Comparison of ENCODE assay signal across 19 cellular contexts in the genomic region with DNA sequence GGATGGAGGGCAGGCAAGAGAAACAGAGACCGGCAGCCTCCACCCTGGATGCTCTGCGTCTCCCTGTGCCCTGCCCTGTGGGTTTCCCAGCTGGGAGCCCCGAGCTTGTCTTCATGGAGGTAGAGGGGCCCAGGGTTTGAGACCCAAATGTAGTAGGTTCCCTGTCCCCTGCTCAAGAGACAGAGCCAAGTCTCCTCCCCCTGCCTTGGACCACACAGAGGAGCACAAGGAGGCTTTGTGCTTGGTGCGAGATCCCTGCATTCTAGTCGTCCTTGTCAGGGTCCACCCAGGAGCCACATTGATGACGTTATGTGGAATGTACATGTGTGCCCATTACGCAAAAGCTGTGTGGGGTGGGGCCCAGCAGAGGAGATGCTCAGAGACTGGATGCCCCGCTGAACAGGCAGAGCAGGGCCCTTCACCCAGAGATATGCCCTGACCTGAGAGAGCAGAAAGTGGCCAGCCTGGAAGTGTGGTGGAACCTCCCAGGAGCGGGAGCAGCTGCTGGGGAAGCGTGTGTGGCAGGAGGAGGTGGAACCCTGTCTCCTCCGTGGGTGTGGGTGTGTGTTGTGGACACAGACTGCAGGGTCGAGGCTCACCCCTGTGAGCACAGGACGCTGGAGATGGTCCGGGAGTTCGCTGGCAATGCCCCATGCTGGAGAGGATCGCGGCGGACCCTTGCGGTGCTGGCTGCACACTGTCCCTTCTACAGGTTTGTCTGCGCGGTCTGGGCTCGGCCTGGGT. TPM values are rescaled to one million over a fixed set of nuclear protein-coding genes. Genes with fewer than 3 reads are reported as not detected.
DNase-seq lines count a peak whose midpoint lies in the region; ATAC-seq, FAIRE-seq and TF ChIP-seq lines count a peak whose summit lies in the region.
"Had no signal": no experiment of that assay in that cellular context is flagged by ENCODE, and none has a peak within 500 bp of the region (broad histone marks: within the 10 kb centered on the region; RNA-seq: fewer than 3 reads in every experiment).

No MANE protein-coding gene starts in this region.

- peaks cover 5% of the 10 kb centered on the region for H3K4me1 Mint-ChIP-seq in stimulated activated effector memory CD8-positive, alpha-beta T cell treated with anti-CD3 and anti-CD28 coated beads, Interleukin-12 subunit alpha, Interleukin-12 subunit beta, amount 100 ng/mL, for 72 hours
- H3K4me1 Mint-ChIP-seq: CD8-positive, alpha-beta memory T cell had no signal

- H3K4me3 ChIP-seq in right cardiac atrium (ENCODE audit: low read length) = no peak overlapping the region
- H3K4me3 ChIP-seq in mesenchymal stem cell (ENCODE audit: insufficient read depth in 1 of 2, low read depth in 1 of 2, low read length in 2 of 2) = no peak overlapping the region
- no peak overlapping the region for H3K4me3 ChIP-seq in pancreas
- H3K4me3 ChIP-seq: BLaER1 treated with 17β-estradiol and CSF1 and Interleukin-3, amounts not matched to agents 10 nM and 100 nM had no signal

- H3K4me1 ChIP-seq in right cardiac atrium (ENCODE audit: control insufficient read depth, insufficient read depth, low read length) (no peaks in the 10 kb centered on the region), mesenchymal stem cell (ENCODE audit: control insufficient read depth, insufficient read depth, low read depth, low read length) (no peaks in the 10 kb centered on the region), pancreas (no peaks in the 10 kb centered on the region)
- H3K4me1 ChIP-seq: BLaER1 treated with 17β-estradiol and CSF1 and Interleukin-3, amounts not matched to agents 10 nM and 100 nM had no signal

- ATAC-seq in right cardiac atrium = no peak
- peak; percentile 4 for ATAC-seq in stimulated activated effector memory CD8-positive, alpha-beta T cell treated with anti-CD3 and anti-CD28 coated beads, Interleukin-12 subunit alpha, Interleukin-12 subunit beta, amount 100 ng/mL, for 72 hours
- ATAC-seq in pancreas = no peak
- ATAC-seq in HG02623 (IDR thresholded peaks at IDR 0.05; ENCODE audit: unreplicated experiment) = no peak
- ATAC-seq: Right ventricle myocardium inferior had no signal

- no peak overlapping the region for H3K4me2 ChIP-seq in mesenchymal stem cell (ENCODE audit: low read length, poor library complexity, severe bottlenecking)
- H3K4me2 ChIP-seq: BLaER1 treated with 17β-estradiol and CSF1 and Interleukin-3, amounts not matched to agents 10 nM and 100 nM had no signal

- no peaks in the 10 kb centered on the region for H3K27me3 ChIP-seq in right cardiac atrium (ENCODE audit: control insufficient read depth, insufficient read depth)
- H3K27me3 ChIP-seq in mesenchymal stem cell (ENCODE audit: control insufficient read depth in 1 of 2, insufficient read depth in 1 of 2, low read length in 2 of 2) = peaks cover 12 to 81% of the 10 kb centered on the region in 2 experiments
- no peaks in the 10 kb centered on the region for H3K27me3 ChIP-seq in pancreas
- H3K27me3 ChIP-seq: BLaER1 treated with 17β-estradiol and CSF1 and Interleukin-3, amounts not matched to agents 10 nM and 100 nM had no signal

- no peak overlapping the region for H2AFZ ChIP-seq in mesenchymal stem cell (ENCODE audit: low read depth, low read length)

- no peak for TF ChIP-seq CTCF in pancreas (IDR thresholded peaks at IDR 0.05)

- no peak overlapping the region for H3K14ac ChIP-seq in mesenchymal stem cell (ENCODE audit: low read length in 2 of 2)

- DNase-seq in cardiac septum (ENCODE audit: low spot score) (peak; percentile 72), right cardiac atrium (no peak), mesenchymal stem cell (no peak), pancreas (no peak), GM03348 (ENCODE audit: low spot score) (no peak)
- DNase-seq in stimulated activated effector memory CD8-positive, alpha-beta T cell treated with anti-CD3 and anti-CD28 coated beads, Interleukin-12 subunit alpha, Interleukin-12 subunit beta, amount 100 ng/mL, for 72 hours (ENCODE audit: low spot score in 2 of 2) = no peak
- DNase-seq: CD8-positive, alpha-beta memory T cell; DND-41; GOT3; KG1; NCI-H146; NCI-H2081 had no signal

- 80% methylated on average over 22 of the region's 22 CpGs for WGBS in right cardiac atrium
- WGBS in mesenchymal stem cell = 92% methylated on average over 22 of the region's 22 CpGs
- WGBS in pancreas, 2 donors = 85 to 91% methylated on average over 22 of the region's 22 CpGs

- H2BK12ac ChIP-seq in mesenchymal stem cell (ENCODE audit: low read length in 2 of 2) = peak overlapping the region in 1 of 2 experiments; percentile 41

- peak overlapping the region; percentile 43 for H4K91ac ChIP-seq in mesenchymal stem cell (ENCODE audit: low read length)

- H2BK5ac ChIP-seq in mesenchymal stem cell (ENCODE audit: low read depth, low read length, poor library complexity, severe bottlenecking) = no peak overlapping the region

- no peaks in the 10 kb centered on the region for H3K9me3 Mint-ChIP-seq in stimulated activated effector memory CD8-positive, alpha-beta T cell treated with anti-CD3 and anti-CD28 coated beads, Interleukin-12 subunit alpha, Interleukin-12 subunit beta, amount 100 ng/mL, for 72 hours

- H3K4me3 Mint-ChIP-seq in stimulated activated effector memory CD8-positive, alpha-beta T cell treated with anti-CD3 and anti-CD28 coated beads, Interleukin-12 subunit alpha, Interleukin-12 subunit beta, amount 100 ng/mL, for 72 hours = no peak overlapping the region
- H3K4me3 Mint-ChIP-seq: CD8-positive, alpha-beta memory T cell had no signal

- H3K36me3 Mint-ChIP-seq in stimulated activated effector memory CD8-positive, alpha-beta T cell treated with anti-CD3 and anti-CD28 coated beads, Interleukin-12 subunit alpha, Interleukin-12 subunit beta, amount 100 ng/mL, for 72 hours = no peaks in the 10 kb centered on the region
- H3K36me3 Mint-ChIP-seq: CD8-positive, alpha-beta memory T cell had no signal

- H3K27ac ChIP-seq in right cardiac atrium (ENCODE audit: low read length) (no peak overlapping the region), mesenchymal stem cell (ENCODE audit: low read length, poor library complexity, severe bottlenecking) (no peak overlapping the region), pancreas (no peak overlapping the region)
- H3K27ac ChIP-seq: BLaER1 treated with 17β-estradiol and CSF1 and Interleukin-3, amounts not matched to agents 10 nM and 100 nM had no signal

- no peak overlapping the region for H3K27ac Mint-ChIP-seq in stimulated activated effector memory CD8-positive, alpha-beta T cell treated with anti-CD3 and anti-CD28 coated beads, Interleukin-12 subunit alpha, Interleukin-12 subunit beta, amount 100 ng/mL, for 72 hours
- H3K27ac Mint-ChIP-seq: CD8-positive, alpha-beta memory T cell had no signal

- no peaks in the 10 kb centered on the region for H3K79me1 ChIP-seq in mesenchymal stem cell (replicated peaks; ENCODE audit: low read length, poor library complexity, severe bottlenecking)

- no peak overlapping the region for H4K8ac ChIP-seq in mesenchymal stem cell (ENCODE audit: low read length)

- no peak overlapping the region for H3K4ac ChIP-seq in mesenchymal stem cell (ENCODE audit: low read depth in 1 of 2, low read length in 2 of 2)

- intact Hi-C loops in cardiac septum (cut with DNase I) (no loop called here), right cardiac atrium (cut with DNase I) (no loop called here), pancreas (cut with DNase I) (no loop called here)

- H3K18ac ChIP-seq in mesenchymal stem cell (ENCODE audit: low read depth in 1 of 2, low read length in 2 of 2) = peak overlapping the region in 1 of 2 experiments; percentile 29

- H3K9me3 ChIP-seq in right cardiac atrium (ENCODE audit: control insufficient read depth, low read length) = no peaks in the 10 kb centered on the region
- no peaks in the 10 kb centered on the region for H3K9me3 ChIP-seq in mesenchymal stem cell (ENCODE audit: control insufficient read depth, low read length)
- no peaks in the 10 kb centered on the region for H3K9me3 ChIP-seq in pancreas
- H3K9me3 ChIP-seq: BLaER1 treated with 17β-estradiol and CSF1 and Interleukin-3, amounts not matched to agents 10 nM and 100 nM had no signal

- no peak overlapping the region for H3K23ac ChIP-seq in mesenchymal stem cell (ENCODE audit: low read length in 2 of 2)

- FAIRE-seq in pancreas (lab: Jason Lieb, UNC) = no peak
- FAIRE-seq: A204.1, G401.6, GM12891, GM18507 had no signal

- H2BK15ac ChIP-seq in mesenchymal stem cell (ENCODE audit: low read depth, poor library complexity, severe bottlenecking) = no peak overlapping the region

- no peak overlapping the region for H2BK120ac ChIP-seq in mesenchymal stem cell (ENCODE audit: low read depth, low read length)

- no peak overlapping the region for H2AK5ac ChIP-seq in mesenchymal stem cell (ENCODE audit: low read length, severe bottlenecking)

- no peaks in the 10 kb centered on the region for H3K36me3 ChIP-seq in mesenchymal stem cell (ENCODE audit: control insufficient read depth in 1 of 2, insufficient read depth in 2 of 2, low read depth in 1 of 2, low read length in 2 of 2)
- H3K36me3 ChIP-seq in pancreas = no peaks in the 10 kb centered on the region
- H3K36me3 ChIP-seq: BLaER1 treated with 17β-estradiol and CSF1 and Interleukin-3, amounts not matched to agents 10 nM and 100 nM had no signal

- H3K9ac ChIP-seq in mesenchymal stem cell (ENCODE audit: low read length) = no peak overlapping the region
- H3K9ac ChIP-seq: BLaER1 treated with 17β-estradiol and CSF1 and Interleukin-3, amounts not matched to agents 10 nM and 100 nM had no signal

RNA-seq across cellular contexts. Expression of gene VWA2, which starts 39.3 kb away (rescaled TPM):
- total RNA-seq in cardiac septum (not detected), right cardiac atrium (not detected), pancreas (1 to 10 TPM; 2.8 to 9.5 (median 5.6) TPM)
- polyA plus RNA-seq in right cardiac atrium (not detected), pancreas (1 to 10 TPM; 1.4 to 1.6 TPM)
- polyA plus RNA-seq in mesenchymal stem cell (2013, experiment 1 of 2) = 0.07 TPM
- 0.12 TPM for polyA plus RNA-seq in mesenchymal stem cell (2013, experiment 2 of 2)
- total RNA-seq: CD8-positive, alpha-beta memory T cell; Right ventricle myocardium inferior had no signal
- polyA plus RNA-seq: CD8-positive, alpha-beta memory T cell had no signal
